Comparison of ENCODE assay signal across 8 cellular contexts in genomic region chr15:89419370-89419984, GRCh38.
DNase-seq lines count a peak whose midpoint lies in the region; ATAC-seq and TF ChIP-seq lines count a peak whose summit lies in the region.

No MANE protein-coding gene starts in this region.

- DNase-seq in EL (peak; percentile 45), NCI-H226 (peak; percentile 54), cardiac fibroblast (ENCODE audit: low read depth in 2 of 2) (peak; percentile 44), midbrain (lab: John Stamatoyannopoulos, UW) (peak; percentile 30), HPDE6-E6E7 (ENCODE audit: extremely low spot score) (no peak), NCI-H1417 treated with DMSO at 0.1 percent for 48 hours (lab: John Stamatoyannopoulos, UW) (no peak), DMS153 treated with DMSO at 0.1 percent for 48 hours (lab: John Stamatoyannopoulos, UW; ENCODE audit: unreplicated experiment) (no peak)

- TF ChIP-seq CTCF in cardiac fibroblast (IDR thresholded peaks at IDR 0.05; ENCODE audit: low read depth, low read length), result no peak

- H3K4me3 ChIP-seq in cardiac fibroblast (replicated peaks in 1 of 2; ENCODE audit: low read depth in 2 of 2, low read length in 2 of 2), result no peak overlapping the region

- no peak for ATAC-seq in HG02885 (IDR thresholded peaks at IDR 0.05; ENCODE audit: poor library complexity, unreplicated experiment)

Comparison
In these comparisons a context has a peak if more than half of its experiments do, and no peak if none do; other contexts are left out.
1. DNase-seq: peak in EL (single experiment), NCI-H226 (single experiment), cardiac fibroblast (2 of 2) and midbrain (single experiment); none in HPDE6-E6E7 (single experiment), NCI-H1417 treated with DMSO at 0.1 percent for 48 hours (single experiment) and DMS153 treated with DMSO at 0.1 percent for 48 hours (single experiment).